In the genomic region with DNA sequence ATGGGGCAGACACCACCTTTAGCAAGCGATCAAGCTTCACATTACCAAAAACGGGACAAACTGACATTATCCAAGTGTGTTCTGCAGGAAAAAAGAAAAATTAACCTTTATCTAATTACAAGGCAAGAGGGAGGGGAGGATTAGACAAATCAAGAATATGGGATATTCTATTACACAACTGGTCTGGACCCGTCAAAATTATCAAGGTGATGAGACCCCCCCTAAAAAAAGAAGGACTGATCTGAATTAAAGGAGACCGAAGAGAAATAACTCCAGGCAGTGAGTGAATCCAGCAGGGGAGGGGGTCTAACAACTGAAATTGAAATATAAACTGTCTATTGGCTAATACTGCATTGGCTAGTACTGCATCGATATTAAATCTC, we compare ENCODE assay signal across 8 cellular contexts. TPM values are rescaled to one million over a fixed set of nuclear protein-coding genes. Genes with fewer than 3 reads are reported as not detected.
A peak's percentile ranks its signal among the peaks of the same experiment; 100 is the strongest.
DNase-seq lines count a peak whose midpoint lies in the region; ATAC-seq and TF ChIP-seq lines count a peak whose summit lies in the region.

No MANE protein-coding gene starts in this region.

- intact Hi-C loops in thyroid gland (cut with DNase I) = loop anchor here (10.0 kb wide), 1 partner anchor 82 kb away; no protein-coding TSS in a partner anchor

- TF ChIP-seq RAD21 in liver (IDR thresholded peaks at IDR 0.05) = no peak

- H3K9me3 ChIP-seq in liver (ENCODE audit: control insufficient read depth in 4 of 4, low read length in 3 of 4) (no peaks in the 10 kb centered on the region), thyroid gland (no peaks in the 10 kb centered on the region)

- 37% methylated on average over 5 of the region's 5 CpGs for WGBS in liver
- WGBS in thyroid gland, 2 donors = 34 to 36% methylated on average over 5 of the region's 5 CpGs

- H3K9me3 Mint-ChIP-seq in activated CD8-positive, alpha-beta memory T cell treated with anti-CD3 and anti-CD28 coated beads, Interleukin-2, amount 10 ng/mL, durations not matched to agents 7 days and 5 days (ENCODE audit: low read depth) = no peaks in the 10 kb centered on the region

- peaks cover 5 to 8% (median 7%) of the 10 kb centered on the region in 4 donors for H3K36me3 ChIP-seq in liver (ENCODE audit: control insufficient read depth in 4 of 4, insufficient read depth in 3 of 4, low read depth in 1 of 4, low read length in 3 of 4)
- peaks cover 6 to 10% of the 10 kb centered on the region in 2 donors for H3K36me3 ChIP-seq in thyroid gland

- TF ChIP-seq CTCF in liver (IDR thresholded peaks at IDR 0.05; ENCODE audit: low read depth, low read length, missing input control) (no peak), thyroid gland (IDR thresholded peaks at IDR 0.05) (no peak)

- TF ChIP-seq POLR2A in thyroid gland (IDR thresholded peaks at IDR 0.05) = peak in 1 of 2 donors; percentile 14

- H3K4me3 ChIP-seq in liver (ENCODE audit: low read depth in 1 of 3, low read length in 3 of 3) (peak overlapping the region in 1 of 3 donors; percentile 62), thyroid gland (replicated peaks in 1 of 3) (no peak overlapping the region)

- no peak for ATAC-seq in activated CD8-positive, alpha-beta memory T cell treated with anti-CD3 and anti-CD28 coated beads, Interleukin-2, amount 10 ng/mL, durations not matched to agents 7 days and 5 days
- no peak for ATAC-seq in GM21381 (IDR thresholded peaks at IDR 0.05; ENCODE audit: unreplicated experiment)

- CTCF ChIA-PET in activated CD8-positive, alpha-beta memory T cell treated with anti-CD3 and anti-CD28 coated beads, Interleukin-2, amount 10 ng/mL, durations not matched to agents 7 days and 5 days (lab: Charles Lee) = interaction anchor here (0.7 to 2.7 kb wide), 6 partner anchors 135 to 229 kb away, joined by 3 to 14 read pairs (median 6); a partner anchor contains a TSS

- peaks cover 67% of the 10 kb centered on the region for H3K4me1 Mint-ChIP-seq in activated CD8-positive, alpha-beta memory T cell treated with anti-CD3 and anti-CD28 coated beads, Interleukin-2, amount 10 ng/mL, durations not matched to agents 7 days and 5 days

- H3K9ac ChIP-seq in liver (ENCODE audit: low read depth in 1 of 2, low read length in 2 of 2) = peak overlapping the region in 1 of 2 donors; percentile 3

- H3K36me3 Mint-ChIP-seq in activated CD8-positive, alpha-beta memory T cell treated with anti-CD3 and anti-CD28 coated beads, Interleukin-2, amount 10 ng/mL, durations not matched to agents 7 days and 5 days = peaks cover 22% of the 10 kb centered on the region

- H3K27ac ChIP-seq in angular gyrus (ENCODE audit: low read depth, low read length) = peak overlapping the region; percentile 99
- H3K27ac ChIP-seq in liver (ENCODE audit: low read depth in 1 of 2, low read length in 2 of 2) = peak overlapping the region; percentile 96 to 99
- peak overlapping the region; percentile 95 to 97 (median 97) for H3K27ac ChIP-seq in thyroid gland

- no peak for DNase-seq in activated CD8-positive, alpha-beta memory T cell treated with anti-CD3 and anti-CD28 coated beads, Interleukin-2, amount 10 ng/mL, durations not matched to agents 7 days and 5 days
- DNase-seq in activated CD8-positive, alpha-beta memory T cell treated with anti-CD3 and anti-CD28 coated beads, Interleukin-2, amount 50 U/mL, for 4 hours = no peak
- no peak for DNase-seq in thyroid gland
- DNase-seq in NCI-H1105 (lab: John Stamatoyannopoulos, UW) = no peak
- no peak for DNase-seq in effector CD8-positive, alpha-beta T cell (lab: John Stamatoyannopoulos, UW)

- no peaks in the 10 kb centered on the region for H3K27me3 ChIP-seq in liver (ENCODE audit: control insufficient read depth in 4 of 4, insufficient read depth in 4 of 4, low read length in 3 of 4)
- H3K27me3 ChIP-seq in thyroid gland = no peaks in the 10 kb centered on the region

- peak overlapping the region; percentile 85 for H3K4me3 Mint-ChIP-seq in activated CD8-positive, alpha-beta memory T cell treated with anti-CD3 and anti-CD28 coated beads, Interleukin-2, amount 10 ng/mL, durations not matched to agents 7 days and 5 days

- no peaks in the 10 kb centered on the region for H3K27me3 Mint-ChIP-seq in activated CD8-positive, alpha-beta memory T cell treated with anti-CD3 and anti-CD28 coated beads, Interleukin-2, amount 10 ng/mL, durations not matched to agents 7 days and 5 days

- H3K4me1 ChIP-seq in liver (ENCODE audit: control insufficient read depth in 4 of 4, insufficient read depth in 4 of 4, low read length in 3 of 4) (peaks cover 5 to 17% (median 13%) of the 10 kb centered on the region in 4 donors), thyroid gland (peaks cover 7 to 14% of the 10 kb centered on the region in 2 donors)

- H3K27ac Mint-ChIP-seq in activated CD8-positive, alpha-beta memory T cell treated with anti-CD3 and anti-CD28 coated beads, Interleukin-2, amount 10 ng/mL, durations not matched to agents 7 days and 5 days = peak overlapping the region; percentile 98

TF ChIP-seq in liver, 16 proteins besides CTCF, POLR2A, EP300 and RAD21:
- no peak for TF ChIP-seq SP1 (IDR thresholded peaks at IDR 0.05)
- TF ChIP-seq, protein P1, sequence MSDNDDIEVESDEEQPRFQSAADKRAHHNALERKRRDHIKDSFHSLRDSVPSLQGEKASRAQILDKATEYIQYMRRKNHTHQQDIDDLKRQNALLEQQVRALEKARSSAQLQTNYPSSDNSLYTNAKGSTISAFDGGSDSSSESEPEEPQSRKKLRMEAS (IDR thresholded peaks at IDR 0.05) = no peak
TF ChIP-seq in liver: peak in this region for 0.

RNA-seq across cellular contexts. Expression of a gene that starts 0.4 kb away (rescaled TPM):
- 10 to 100 TPM; 27.8 to 35.3 TPM for total RNA-seq in activated CD8-positive, alpha-beta memory T cell treated with anti-CD3 and anti-CD28 coated beads, Interleukin-2, amount 10 ng/mL, durations not matched to agents 7 days and 5 days
- 10 to 100 TPM; 16.6 to 18.9 TPM for total RNA-seq in liver
- 10 to 100 TPM; 21.7 to 22.5 TPM for polyA plus RNA-seq in liver
- 10 to 100 TPM; 28.0 to 42.4 (median 33.6) TPM for total RNA-seq in thyroid gland

RNA-seq across cellular contexts. Expression of a gene that starts 48.5 kb away (rescaled TPM):
- under 1 TPM in 1 of 2 experiments, not detected in 1; 0.18 TPM for total RNA-seq in activated CD8-positive, alpha-beta memory T cell treated with anti-CD3 and anti-CD28 coated beads, Interleukin-2, amount 10 ng/mL, durations not matched to agents 7 days and 5 days
- under 1 TPM in 1 of 2 donors, not detected in 1; 0.92 TPM for total RNA-seq in liver
- polyA plus RNA-seq in liver = under 1 TPM in 1 of 2 donors, not detected in 1; 0.13 TPM
- total RNA-seq in thyroid gland = 1 to 10 TPM in 1 of 4 donors, not detected in 3; 3.0 TPM
